In genomic region chr9:129146441-129146933, GRCh38 we compare ENCODE assay signal across 13 cellular contexts. TPM values are rescaled to one million over a fixed set of nuclear protein-coding genes. Genes with fewer than 3 reads are reported as not detected.
DNase-seq lines count a peak whose midpoint lies in the region; ATAC-seq and TF ChIP-seq lines count a peak whose summit lies in the region.
"Had no signal": no experiment of that assay in that cellular context is flagged by ENCODE, and none has a peak within 500 bp of the region (broad histone marks: within the 10 kb centered on the region; RNA-seq: fewer than 3 reads in every experiment).

No MANE protein-coding gene starts in this region.

- no peak for DNase-seq in T-helper 2 cell treated with Interferon-gamma antibody and Interleukin-4, amounts not matched to agents 5 μg/mL and 100 μg/mL, for 36 hours (ENCODE audit: low spot score)
- no peak for DNase-seq in T-helper 2 cell
- peak; percentile 38 for DNase-seq in fibroblast of pulmonary artery (ENCODE audit: low read depth)
- no peak for DNase-seq in upper lobe of right lung
- no peak for DNase-seq in Ammon's horn (ENCODE audit: low spot score)
- DNase-seq in NCI-H2029 (lab: John Stamatoyannopoulos, UW): no peak
- no peak for DNase-seq in MM.1S
- DNase-seq: 8988T; natural killer cell; NCI-H1092 treated with DMSO at 0.1 percent for 48 hours; stimulated activated naive CD8-positive, alpha-beta T cell treated with anti-CD3 and anti-CD28 coated beads, Interleukin-15, amount 100 ng/mL, for 72 hours had no signal

- H3K27me3 Mint-ChIP-seq in T-helper 2 cell treated with Interferon-gamma antibody and Interleukin-4, amounts not matched to agents 5 μg/mL and 100 μg/mL, for 36 hours (ENCODE audit: low read depth): no peaks in the 10 kb centered on the region
- H3K27me3 Mint-ChIP-seq in nephron (ENCODE audit: low read depth): peaks cover 3% of the 10 kb centered on the region
- H3K27me3 Mint-ChIP-seq: central memory CD8-positive, alpha-beta T cell; stimulated activated naive CD8-positive, alpha-beta T cell treated with anti-CD3 and anti-CD28 coated beads, Interleukin-15, amount 100 ng/mL, for 72 hours had no signal

- H3K9me3 ChIP-seq in upper lobe of right lung: no peaks in the 10 kb centered on the region
- no peaks in the 10 kb centered on the region for H3K9me3 ChIP-seq in MM.1S (replicated peaks; ENCODE audit: insufficient read depth, low read length)

- intact Hi-C loops in upper lobe of right lung (cut with DNase I): no loop called here

- no peak for ATAC-seq in upper lobe of right lung
- ATAC-seq: natural killer cell; stimulated activated naive CD8-positive, alpha-beta T cell treated with anti-CD3 and anti-CD28 coated beads, Interleukin-15, amount 100 ng/mL, for 72 hours had no signal

- H3K4me2 ChIP-seq in MM.1S (ENCODE audit: low read depth, low read length): no peak overlapping the region

- no peak overlapping the region for H3K9ac ChIP-seq in MM.1S (ENCODE audit: low read length)

- no peak overlapping the region for H3K4me3 Mint-ChIP-seq in T-helper 2 cell treated with Interferon-gamma antibody and Interleukin-4, amounts not matched to agents 5 μg/mL and 100 μg/mL, for 36 hours
- peak overlapping the region; percentile 33 to 59 (median 55) for H3K4me3 Mint-ChIP-seq in nephron
- H3K4me3 Mint-ChIP-seq: central memory CD8-positive, alpha-beta T cell; natural killer cell; stimulated activated naive CD8-positive, alpha-beta T cell treated with anti-CD3 and anti-CD28 coated beads, Interleukin-15, amount 100 ng/mL, for 72 hours had no signal

- peak overlapping the region; percentile 17 for H3K27ac Mint-ChIP-seq in T-helper 2 cell treated with Interferon-gamma antibody and Interleukin-4, amounts not matched to agents 5 μg/mL and 100 μg/mL, for 36 hours
- peak overlapping the region; percentile 98 to 99 (median 98) for H3K27ac Mint-ChIP-seq in nephron

- no peak overlapping the region for H2AFZ ChIP-seq in MM.1S (ENCODE audit: low read length)

- H3K9me2 ChIP-seq in MM.1S (replicated peaks; ENCODE audit: insufficient read depth, low read length): no peaks in the 10 kb centered on the region

- peaks cover 34% of the 10 kb centered on the region for H3K36me3 ChIP-seq in upper lobe of right lung
- H3K36me3 ChIP-seq in MM.1S (replicated peaks; ENCODE audit: insufficient read depth, low read length): no peaks in the 10 kb centered on the region; the same call in 1 of the 2 replicates

- TF ChIP-seq CTCF in fibroblast of pulmonary artery (IDR thresholded peaks at IDR 0.05; ENCODE audit: low read length, missing control alignments) (no peak), nephron (IDR thresholded peaks at IDR 0.05; ENCODE audit: unreplicated experiment in 3 of 3) (no peak), upper lobe of right lung (IDR thresholded peaks at IDR 0.05) (no peak), MM.1S (IDR thresholded peaks at IDR 0.05; ENCODE audit: low read length) (no peak)

- H3K27ac ChIP-seq in upper lobe of right lung (peak overlapping the region; percentile 65), MM.1S (ENCODE audit: low read length) (no peak overlapping the region)

- H3K9me3 Mint-ChIP-seq in T-helper 2 cell treated with Interferon-gamma antibody and Interleukin-4, amounts not matched to agents 5 μg/mL and 100 μg/mL, for 36 hours: no peaks in the 10 kb centered on the region
- H3K9me3 Mint-ChIP-seq in nephron: no peaks in the 10 kb centered on the region
- H3K9me3 Mint-ChIP-seq: central memory CD8-positive, alpha-beta T cell; natural killer cell; stimulated activated naive CD8-positive, alpha-beta T cell treated with anti-CD3 and anti-CD28 coated beads, Interleukin-15, amount 100 ng/mL, for 72 hours had no signal

- H3K4me3 ChIP-seq in fibroblast of pulmonary artery (replicated peaks; ENCODE audit: low read depth, low read length): no peak overlapping the region
- no peak overlapping the region for H3K4me3 ChIP-seq in upper lobe of right lung
- no peak overlapping the region for H3K4me3 ChIP-seq in MM.1S (ENCODE audit: low read length)

- no peaks in the 10 kb centered on the region for H4K20me1 ChIP-seq in MM.1S (ENCODE audit: insufficient read depth, low read length)

- H3K79me2 ChIP-seq in MM.1S (ENCODE audit: low read length): peaks cover 9% of the 10 kb centered on the region; the same call in 1 of the 2 replicates

- peaks cover 55% of the 10 kb centered on the region for H3K4me1 ChIP-seq in upper lobe of right lung
- no peaks in the 10 kb centered on the region for H3K4me1 ChIP-seq in MM.1S (ENCODE audit: low read length)

- H3K36me3 Mint-ChIP-seq in T-helper 2 cell treated with Interferon-gamma antibody and Interleukin-4, amounts not matched to agents 5 μg/mL and 100 μg/mL, for 36 hours (ENCODE audit: low read depth): peaks cover 21% of the 10 kb centered on the region
- H3K36me3 Mint-ChIP-seq in nephron (ENCODE audit: low read depth): peaks cover 27% of the 10 kb centered on the region
- H3K36me3 Mint-ChIP-seq: natural killer cell had no signal

- no peaks in the 10 kb centered on the region for H3F3A ChIP-seq in MM.1S (ENCODE audit: insufficient read depth, low read length)

- peaks cover 22% of the 10 kb centered on the region for H3K4me1 Mint-ChIP-seq in T-helper 2 cell treated with Interferon-gamma antibody and Interleukin-4, amounts not matched to agents 5 μg/mL and 100 μg/mL, for 36 hours (ENCODE audit: low read depth)
- peaks cover 50% of the 10 kb centered on the region for H3K4me1 Mint-ChIP-seq in nephron

- H3K27me3 ChIP-seq in upper lobe of right lung (no peaks in the 10 kb centered on the region), MM.1S (replicated peaks; ENCODE audit: insufficient read depth, low read length) (no peaks in the 10 kb centered on the region)

RNA-seq across cellular contexts. Expression of gene IER5L, which starts 31.6 kb away (rescaled TPM):
- total RNA-seq in upper lobe of right lung: 9.6 TPM

RNA-seq across cellular contexts. Expression of gene PTPA, which starts 35.3 kb away (rescaled TPM):
- 115 TPM for total RNA-seq in upper lobe of right lung

RNA-seq across cellular contexts. Expression of gene CRAT, which starts 35.9 kb away (rescaled TPM):
- total RNA-seq in upper lobe of right lung: 22.8 TPM
